In the genomic region with DNA sequence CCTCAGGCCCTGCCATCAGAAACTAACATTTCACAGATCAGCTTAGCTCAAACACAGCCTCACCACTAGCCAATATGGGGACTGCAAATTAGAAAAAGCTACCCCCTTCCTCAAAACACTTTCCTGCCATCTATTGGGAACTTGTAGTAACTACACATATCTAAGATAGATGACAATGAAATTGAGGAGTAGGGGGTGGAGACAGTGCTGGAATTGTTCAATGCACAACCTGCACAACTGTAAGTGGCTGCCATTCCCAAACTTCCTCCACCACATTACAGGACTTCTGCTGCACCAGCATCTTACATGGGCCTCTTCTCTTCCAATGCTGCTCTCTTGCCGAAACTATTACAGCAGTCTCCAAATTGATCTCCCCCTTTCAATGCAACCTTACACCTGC, we compare ENCODE assay signal across 8 cellular contexts. TPM values are rescaled to one million over a fixed set of nuclear protein-coding genes. Genes with fewer than 3 reads are reported as not detected.
DNase-seq lines count a peak whose midpoint lies in the region; ATAC-seq and TF ChIP-seq lines count a peak whose summit lies in the region.

No MANE protein-coding gene starts in this region.

- H3K36me3 ChIP-seq in mucosa of descending colon (ENCODE audit: low read depth) = no peaks in the 10 kb centered on the region
- no peaks in the 10 kb centered on the region for H3K36me3 ChIP-seq in right atrium auricular region

- peak; percentile 26 for ATAC-seq in mucosa of descending colon
- ATAC-seq in GM19035 (IDR thresholded peaks at IDR 0.05; ENCODE audit: unreplicated experiment) = no peak

- H3K27ac ChIP-seq in 22Rv1 (no peak overlapping the region), right atrium auricular region (no peak overlapping the region)

- no peaks in the 10 kb centered on the region for H3K27me3 ChIP-seq in right atrium auricular region

- no peaks in the 10 kb centered on the region for H3K4me1 ChIP-seq in mucosa of descending colon (ENCODE audit: low read depth)
- no peaks in the 10 kb centered on the region for H3K4me1 ChIP-seq in right atrium auricular region

- in situ Hi-C loops in astrocyte of the spinal cord (cut with HindIII; ENCODE audit: low sequenced_read_pairs) = no loop called here

- POLR2A ChIA-PET in GM10248 (lab: Yijun Ruan, JAX) = no interaction called here

- H3K9me3 ChIP-seq in mucosa of descending colon (no peaks in the 10 kb centered on the region), right atrium auricular region (no peaks in the 10 kb centered on the region)

- H3K4me3 ChIP-seq in astrocyte of the spinal cord (ENCODE audit: low read depth, low read length) (no peak overlapping the region), mucosa of descending colon (no peak overlapping the region), right atrium auricular region (no peak overlapping the region)

- TF ChIP-seq CTCF in 22Rv1 (IDR thresholded peaks at IDR 0.05) = peak; percentile 54
- peak; percentile 41 for TF ChIP-seq CTCF in GM10248 (IDR thresholded peaks at IDR 0.05; ENCODE audit: control extremely low read depth, extremely low read depth, low read depth, missing control alignments)
- peak; percentile 54 for TF ChIP-seq CTCF in astrocyte of the spinal cord (IDR thresholded peaks at IDR 0.05; ENCODE audit: low read depth, low read length)
- TF ChIP-seq CTCF in mucosa of descending colon (IDR thresholded peaks at IDR 0.05) = no peak
- TF ChIP-seq CTCF in right atrium auricular region (IDR thresholded peaks at IDR 0.05) = peak in 1 of 2 donors; percentile 35

- CTCF ChIA-PET in GM10248 (lab: Yijun Ruan, JAX) = interaction anchor here (0.7 to 2.0 kb wide), 6 partner anchors 9 to 826 kb away, joined by 3 to 13 read pairs (median 4); a partner anchor contains a TSS

- peak; percentile 60 for DNase-seq in GM10248 (ENCODE audit: extremely low spot score)
- DNase-seq in NCI-H2171 treated with DMSO at 0.1 percent for 48 hours (lab: John Stamatoyannopoulos, UW) = peak; percentile 63
- peak; percentile 43 for DNase-seq in astrocyte of the spinal cord (ENCODE audit: low read depth, low spot score)
- no peak for DNase-seq in mucosa of descending colon
- no peak for DNase-seq in activated effector memory CD4-positive, alpha-beta T cell treated with Interleukin-2 at 50 U/mL for 16 hours
- DNase-seq in right atrium auricular region (ENCODE audit: low spot score) = no peak

- intact Hi-C loops in mucosa of descending colon (cut with DNase I, micrococcal nuclease) = no loop called here

RNA-seq across cellular contexts. Expression of a gene that starts 21.8 kb away (rescaled TPM):
- total RNA-seq in mucosa of descending colon (not detected), right atrium auricular region (not detected)

RNA-seq across cellular contexts. Expression of a gene that starts 31.2 kb away (rescaled TPM):
- total RNA-seq in mucosa of descending colon (10 to 100 TPM in 1 of 3 donors, 1 to 10 TPM in 1, under 1 TPM in 1; 0.95 to 13.0 (median 3.2) TPM), right atrium auricular region (under 1 TPM in 1 of 2 donors, not detected in 1; 0.93 TPM)

Comparison
In these comparisons a context has a peak if more than half of its experiments do, and no peak if none do; other contexts are left out.
1. DNase-seq: peak in GM10248 (single experiment), NCI-H2171 treated with DMSO at 0.1 percent for 48 hours (single experiment) and astrocyte of the spinal cord (single experiment); none in mucosa of descending colon (0 of 3), activated effector memory CD4-positive, alpha-beta T cell treated with Interleukin-2 at 50 U/mL for 16 hours (single experiment) and right atrium auricular region (single experiment).